9 cellular contexts compared by ENCODE assay signal in the genomic region with DNA sequence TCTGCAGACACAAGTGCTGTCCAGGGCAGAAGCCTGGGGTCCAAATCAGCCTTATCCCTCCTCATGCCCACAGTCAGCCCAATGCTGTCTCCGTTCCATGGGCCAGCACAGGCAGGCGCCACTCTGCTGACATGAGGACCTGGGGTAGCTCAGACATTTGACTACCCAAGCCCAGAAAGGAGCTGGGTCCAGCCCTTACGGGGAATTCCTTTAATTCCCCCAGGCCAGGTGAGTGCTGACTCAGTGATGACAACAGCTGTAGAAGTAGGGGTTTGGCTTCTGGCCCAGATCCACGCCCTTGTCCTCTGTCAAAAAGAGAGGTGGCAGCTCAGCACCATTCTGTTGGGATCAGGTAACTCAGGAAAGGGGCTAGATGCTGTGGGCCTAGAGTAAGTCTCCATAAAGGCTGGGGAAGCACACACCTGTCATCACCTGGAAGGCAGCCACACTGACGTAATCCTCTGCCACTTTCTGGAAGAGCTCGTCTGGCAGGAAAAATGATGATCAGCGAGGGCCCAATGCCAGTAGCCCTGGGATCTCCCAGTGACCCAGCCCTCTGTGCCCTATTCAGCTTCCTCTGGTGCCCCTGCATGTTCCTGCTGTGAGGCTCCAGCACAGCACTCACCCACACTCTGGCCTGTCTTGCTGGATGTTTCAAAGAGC. TPM values are rescaled to one million over a fixed set of nuclear protein-coding genes. Genes with fewer than 3 reads are reported as not detected.
A peak's percentile ranks its signal among the peaks of the same experiment; 100 is the strongest.
DNase-seq lines count a peak whose midpoint lies in the region; ATAC-seq, FAIRE-seq and TF ChIP-seq lines count a peak whose summit lies in the region.
"Had no signal": no experiment of that assay in that cellular context is flagged by ENCODE, and none has a peak within 500 bp of the region (broad histone marks: within the 10 kb centered on the region; RNA-seq: fewer than 3 reads in every experiment).

No MANE protein-coding gene starts in this region.

- no peak for FAIRE-seq in small intestine (lab: Jason Lieb, UNC)

- no peaks in the 10 kb centered on the region for H3K9me3 ChIP-seq in esophagus squamous epithelium
- H3K9me3 ChIP-seq in small intestine (ENCODE audit: control insufficient read depth, low read depth): no peaks in the 10 kb centered on the region
- H3K9me3 ChIP-seq: SJSA1 had no signal

- WGBS in esophagus squamous epithelium, 2 donors: 0 to 14% methylated on average over 2 to 6 of the region's 7 CpGs
- 32 to 52% (median 39%) methylated on average over 7 of the region's 7 CpGs for WGBS in small intestine, 3 donors

- H3K4me1 ChIP-seq in esophagus squamous epithelium (peaks cover 57 to 74% (median 58%) of the 10 kb centered on the region in 3 donors), small intestine (ENCODE audit: control insufficient read depth in 2 of 2, insufficient read depth in 1 of 2, low read depth in 1 of 2, low read length in 1 of 2) (peaks cover 7 to 10% of the 10 kb centered on the region in 2 donors)

- peak overlapping the region in 3 of 4 donors; percentile 76 to 100 (median 93) for H3K4me3 ChIP-seq in esophagus squamous epithelium
- no peak overlapping the region for H3K4me3 ChIP-seq in small intestine (ENCODE audit: low read depth in 1 of 2, low read length in 2 of 2)

- no peak for TF ChIP-seq CTCF in esophagus squamous epithelium (IDR thresholded peaks at IDR 0.05)

- H3K27ac ChIP-seq in esophagus squamous epithelium (peak overlapping the region; percentile 90 to 98 (median 92)), small intestine (ENCODE audit: low read depth in 1 of 2, low read length in 1 of 2) (peak overlapping the region; percentile 61 to 82)
- H3K27ac ChIP-seq: SJSA1 had no signal

- H3K36me3 ChIP-seq in esophagus squamous epithelium (peaks cover 0 to 44% (median under 1%) of the 10 kb centered on the region in 3 donors), small intestine (ENCODE audit: control insufficient read depth in 2 of 2, insufficient read depth in 2 of 2, low read length in 2 of 2) (peaks cover 0 to 4% of the 10 kb centered on the region in 2 donors)

- intact Hi-C loops in esophagus squamous epithelium (cut with DNase I): no loop called here

- TF ChIP-seq POLR2A in esophagus squamous epithelium (IDR thresholded peaks at IDR 0.05): no peak

- ATAC-seq in GM21423 (IDR thresholded peaks at IDR 0.05; ENCODE audit: unreplicated experiment): no peak

- H3K27me3 ChIP-seq in esophagus squamous epithelium (no peaks in the 10 kb centered on the region), small intestine (ENCODE audit: control insufficient read depth in 2 of 2, insufficient read depth in 2 of 2, low read length in 2 of 2) (no peaks in the 10 kb centered on the region)
- H3K27me3 ChIP-seq: SJSA1 had no signal

- DNase-seq in SIG-M5 treated with dmso at 0.1 percent for 504 hours (lab: John Stamatoyannopoulos, UW; ENCODE audit: unreplicated experiment) (peak; percentile 72), SIG-M5 (lab: John Stamatoyannopoulos, UW) (no peak), NCI-H510A treated with DMSO at 0.1 percent for 48 hours (lab: John Stamatoyannopoulos, UW) (peak; percentile 85), esophagus squamous epithelium (lab: John Stamatoyannopoulos, UW) (no peak), small intestine (peak; percentile 76), ecto neural progenitor cell (ENCODE audit: low spot score) (no peak)
- no peak for DNase-seq in activated CD8-positive, alpha-beta memory T cell treated with anti-CD3 and anti-CD28 coated beads for 24 hours

RNA-seq across cellular contexts. Expression of gene RAB24, which starts 1.9 kb away (rescaled TPM):
- total RNA-seq in esophagus squamous epithelium: 10 to 100 TPM; 24.0 to 74.4 (median 49.8) TPM
- 10 to 100 TPM; 48.1 to 80.1 (median 67.0) TPM for polyA plus RNA-seq in small intestine

RNA-seq across cellular contexts. Expression of gene PRELID1, which starts 2.0 kb away (rescaled TPM):
- 100 to 1,000 TPM in 2 of 4 donors, 10 to 100 TPM in 2; 88.7 to 184 (median 108) TPM for total RNA-seq in esophagus squamous epithelium
- 100 to 1,000 TPM; 278 to 457 (median 356) TPM for polyA plus RNA-seq in small intestine

RNA-seq across cellular contexts. Expression of gene MXD3, which starts 10.1 kb away (rescaled TPM):
- 10 to 100 TPM in 2 of 4 donors, 1 to 10 TPM in 2; 7.4 to 15.3 (median 9.5) TPM for total RNA-seq in esophagus squamous epithelium
- polyA plus RNA-seq in small intestine: 10 to 100 TPM; 11.9 to 22.9 (median 13.5) TPM

RNA-seq across cellular contexts. Expression of gene LMAN2, which starts 49.8 kb away (rescaled TPM):
- 100 to 1,000 TPM; 225 to 384 (median 257) TPM for total RNA-seq in esophagus squamous epithelium
- 100 to 1,000 TPM in 1 of 3 donors, 10 to 100 TPM in 2; 73.6 to 304 (median 91.9) TPM for polyA plus RNA-seq in small intestine

RNA-seq across cellular contexts. Expression of gene RGS14, which starts 56.1 kb away (rescaled TPM):
- total RNA-seq in esophagus squamous epithelium: 10 to 100 TPM; 32.7 to 37.8 (median 34.8) TPM
- 10 to 100 TPM; 12.8 to 22.7 (median 18.6) TPM for polyA plus RNA-seq in small intestine

Comparison
In these comparisons a context has a peak if more than half of its experiments do, and no peak if none do; other contexts are left out.
1. DNase-seq: peak in SIG-M5 treated with dmso at 0.1 percent for 504 hours (single experiment), NCI-H510A treated with DMSO at 0.1 percent for 48 hours (single experiment) and small intestine (single experiment); none in SIG-M5 (single experiment), esophagus squamous epithelium (single experiment), activated CD8-positive, alpha-beta memory T cell treated with anti-CD3 and anti-CD28 coated beads for 24 hours (single experiment) and ecto neural progenitor cell (single experiment).
2. H3K4me3 ChIP-seq: peak in esophagus squamous epithelium (3 of 4); none in small intestine (0 of 2).